In genomic region chr10:60446070-60446833, GRCh38 we compare ENCODE assay signal across 15 cellular contexts. TPM values are rescaled to one million over a fixed set of nuclear protein-coding genes. Genes with fewer than 3 reads are reported as not detected.
A peak's percentile ranks its signal among the peaks of the same experiment; 100 is the strongest.
DNase-seq lines count a peak whose midpoint lies in the region; ATAC-seq and TF ChIP-seq lines count a peak whose summit lies in the region.
"Had no signal": no experiment of that assay in that cellular context is flagged by ENCODE, and none has a peak within 500 bp of the region (broad histone marks: within the 10 kb centered on the region; RNA-seq: fewer than 3 reads in every experiment).

No MANE protein-coding gene starts in this region.

- CTCF ChIA-PET in naive thymus-derived CD4-positive, alpha-beta T cell (lab: Charles Lee) = interaction anchor here (0.6 to 1.8 kb wide), 3 partner anchors 56 to 321 kb away, joined by 3 to 4 read pairs (median 4); no protein-coding TSS in a partner anchor

- H3K4me3 ChIP-seq in right atrium auricular region = no peak overlapping the region
- H3K4me3 ChIP-seq in cardiac fibroblast (replicated peaks in 1 of 2; ENCODE audit: low read depth in 2 of 2, low read length in 2 of 2) = no peak overlapping the region
- no peak overlapping the region for H3K4me3 ChIP-seq in naive thymus-derived CD4-positive, alpha-beta T cell (ENCODE audit: low read length)
- H3K4me3 ChIP-seq in testis = no peak overlapping the region
- H3K4me3 ChIP-seq: coronary artery, Peyer's patch had no signal

- DNase-seq in Right ventricle myocardium superior (no peak), right atrium auricular region (ENCODE audit: low spot score) (no peak), cardiac fibroblast (ENCODE audit: low read depth in 2 of 2) (peak; percentile 37 to 41), HFFc6 (no peak), testis (no peak), NCI-H1930 (lab: John Stamatoyannopoulos, UW) (no peak)
- no peak for DNase-seq in naive thymus-derived CD4-positive, alpha-beta T cell
- no peak for DNase-seq in stimulated activated CD4-positive, alpha-beta T cell treated with anti-CD3 and anti-CD28 coated beads, Interleukin-1b, Interleukin-23, amount 100 ng/mL, for 48 hours
- DNase-seq: activated CD4-positive, CD25-positive, alpha-beta regulatory T cell treated with anti-CD3 and anti-CD28 coated beads, Interleukin-2, amount 50 U/mL, for 72 hours; glutamatergic neuron; NCI-H146; NCI-H446 treated with DMSO at 0.1 percent for 48 hours; Peyer's patch had no signal

- H3K27me3 Mint-ChIP-seq in naive thymus-derived CD4-positive, alpha-beta T cell = no peaks in the 10 kb centered on the region
- H3K27me3 Mint-ChIP-seq in HFFc6 (ENCODE audit: insufficient read depth) = no peaks in the 10 kb centered on the region; the same call in 1 of the 2 replicates

- peaks cover 12 to 32% (median 20%) of the 10 kb centered on the region in 7 donors for H3K4me1 Mint-ChIP-seq in naive thymus-derived CD4-positive, alpha-beta T cell
- H3K4me1 Mint-ChIP-seq in HFFc6 (ENCODE audit: low read depth) = peaks cover 27% of the 10 kb centered on the region

- peak overlapping the region in 6 of 9 donors; percentile 8 to 86 (median 70) for H3K27ac Mint-ChIP-seq in naive thymus-derived CD4-positive, alpha-beta T cell
- H3K27ac Mint-ChIP-seq in HFFc6 = no peak overlapping the region

- POLR2A ChIA-PET in naive thymus-derived CD4-positive, alpha-beta T cell (lab: Charles Lee) = no interaction called here

- no peaks in the 10 kb centered on the region for H3K36me3 ChIP-seq in right atrium auricular region
- no peaks in the 10 kb centered on the region for H3K36me3 ChIP-seq in naive thymus-derived CD4-positive, alpha-beta T cell (ENCODE audit: control insufficient read depth in 2 of 3, insufficient read depth in 3 of 3, low read length in 3 of 3)
- no peaks in the 10 kb centered on the region for H3K36me3 ChIP-seq in testis (ENCODE audit: low read depth, missing control alignments)
- H3K36me3 ChIP-seq: Peyer's patch had no signal

- TF ChIP-seq CTCF in right atrium auricular region (IDR thresholded peaks at IDR 0.05) (no peak), cardiac fibroblast (IDR thresholded peaks at IDR 0.05; ENCODE audit: low read depth, low read length) (no peak), HFFc6 (IDR thresholded peaks at IDR 0.05) (no peak), testis (IDR thresholded peaks at IDR 0.05) (no peak)

- H3K27me3 ChIP-seq in right atrium auricular region = no peaks in the 10 kb centered on the region
- H3K27me3 ChIP-seq in naive thymus-derived CD4-positive, alpha-beta T cell (ENCODE audit: control insufficient read depth in 2 of 2, insufficient read depth in 2 of 2, low read length in 2 of 2) = no peaks in the 10 kb centered on the region
- no peaks in the 10 kb centered on the region for H3K27me3 ChIP-seq in testis
- H3K27me3 ChIP-seq: Peyer's patch had no signal

- H3K27ac ChIP-seq in right atrium auricular region = peak overlapping the region in 1 of 2 donors; percentile 25
- H3K27ac ChIP-seq in naive thymus-derived CD4-positive, alpha-beta T cell (ENCODE audit: low read depth, low read length) = no peak overlapping the region
- no peak overlapping the region for H3K27ac ChIP-seq in testis
- H3K27ac ChIP-seq: parathyroid adenoma, Peyer's patch had no signal

- H3K9me3 Mint-ChIP-seq in naive thymus-derived CD4-positive, alpha-beta T cell = no peaks in the 10 kb centered on the region
- H3K9me3 Mint-ChIP-seq in HFFc6 = no peaks in the 10 kb centered on the region

- 66 to 73% methylated on average over 5 of the region's 5 CpGs for WGBS in testis, 2 donors

- H3K9me3 ChIP-seq in right atrium auricular region (no peaks in the 10 kb centered on the region), testis (no peaks in the 10 kb centered on the region)
- no peaks in the 10 kb centered on the region for H3K9me3 ChIP-seq in naive thymus-derived CD4-positive, alpha-beta T cell (ENCODE audit: control insufficient read depth in 2 of 3, low read length in 3 of 3)
- H3K9me3 ChIP-seq: Peyer's patch had no signal

- H3K36me3 Mint-ChIP-seq in naive thymus-derived CD4-positive, alpha-beta T cell = peaks cover 0 to 12% (median 0%) of the 10 kb centered on the region in 5 donors
- no peaks in the 10 kb centered on the region for H3K36me3 Mint-ChIP-seq in HFFc6 (ENCODE audit: low read depth)

- TF ChIP-seq POLR2A in testis (IDR thresholded peaks at IDR 0.05) = no peak

- H3K4me3 Mint-ChIP-seq in naive thymus-derived CD4-positive, alpha-beta T cell = peak overlapping the region in 5 of 10 donors; percentile 12 to 79 (median 64)
- H3K4me3 Mint-ChIP-seq in HFFc6 = no peak overlapping the region

- peak; percentile 20 for ATAC-seq in Right ventricle myocardium superior (ENCODE audit: poor library complexity)
- no peak for ATAC-seq in naive thymus-derived CD4-positive, alpha-beta T cell

- H3K4me1 ChIP-seq in right atrium auricular region = peaks cover 0 to 18% of the 10 kb centered on the region in 2 donors
- peaks cover 0 to 11% of the 10 kb centered on the region in 2 donors for H3K4me1 ChIP-seq in naive thymus-derived CD4-positive, alpha-beta T cell (ENCODE audit: control insufficient read depth in 2 of 2, insufficient read depth in 2 of 2, low read length in 2 of 2)
- no peaks in the 10 kb centered on the region for H3K4me1 ChIP-seq in testis
- H3K4me1 ChIP-seq: parathyroid adenoma, Peyer's patch had no signal

- intact Hi-C loops in Right ventricle myocardium superior (cut with DNase I) (loop anchor here (5.0 kb wide), 1 partner anchor 201 kb away; no protein-coding TSS in a partner anchor), testis (cut with DNase I; ENCODE audit: low total_unique reads) (loop anchor here (10.0 kb wide), 1 partner anchor 199 kb away; no protein-coding TSS in a partner anchor)
- intact Hi-C loops in naive thymus-derived CD4-positive, alpha-beta T cell (cut with micrococcal nuclease) = loop anchor here (2.0 to 10.0 kb wide), 2 partner anchors 201 to 519 kb away; no protein-coding TSS in a partner anchor

RNA-seq across cellular contexts. Expression of gene ANK3, which starts 56.6 kb away (rescaled TPM):
- total RNA-seq in Right ventricle myocardium superior (192 TPM), right atrium auricular region (100 to 1,000 TPM; 189 to 198 TPM), testis (10 to 100 TPM; 38.6 to 39.9 TPM)
- 10 to 100 TPM; 59.7 to 72.9 (median 67.9) TPM for total RNA-seq in naive thymus-derived CD4-positive, alpha-beta T cell
- 10 to 100 TPM; 23.9 to 28.7 TPM for polyA plus RNA-seq in naive thymus-derived CD4-positive, alpha-beta T cell
- not detected for total RNA-seq in HFFc6 (2021; fragmentation: NEBNext Ultra II Directional; extraction: Animal tissue kit (Norgen Biotek cat#: 25700))
- 23.5 TPM for polyA plus RNA-seq in testis (ENCODE audit: insufficient read depth, low read depth, low replicate concordance)

Comparison
In these comparisons a context has a peak if more than half of its experiments do, and no peak if none do; other contexts are left out.
1. DNase-seq: peak in cardiac fibroblast (2 of 2); none in Right ventricle myocardium superior (single experiment), right atrium auricular region (single experiment), naive thymus-derived CD4-positive, alpha-beta T cell (0 of 9), HFFc6 (single experiment), stimulated activated CD4-positive, alpha-beta T cell treated with anti-CD3 and anti-CD28 coated beads, Interleukin-1b, Interleukin-23, amount 100 ng/mL, for 48 hours (single experiment), testis (single experiment) and NCI-H1930 (0 of 2).
2. RNA of gene ANK3, which starts 56.6 kb away (total RNA-seq): 189 to 198 TPM in right atrium auricular region, 192 TPM in Right ventricle myocardium superior (single experiment), 59.7 to 72.9 TPM in naive thymus-derived CD4-positive, alpha-beta T cell and 38.6 to 39.9 TPM in testis; not detected in HFFc6; every median in the first group is over 10 times any median in the second.